Comparison of ENCODE assay signal across 25 cellular contexts in the genomic region with DNA sequence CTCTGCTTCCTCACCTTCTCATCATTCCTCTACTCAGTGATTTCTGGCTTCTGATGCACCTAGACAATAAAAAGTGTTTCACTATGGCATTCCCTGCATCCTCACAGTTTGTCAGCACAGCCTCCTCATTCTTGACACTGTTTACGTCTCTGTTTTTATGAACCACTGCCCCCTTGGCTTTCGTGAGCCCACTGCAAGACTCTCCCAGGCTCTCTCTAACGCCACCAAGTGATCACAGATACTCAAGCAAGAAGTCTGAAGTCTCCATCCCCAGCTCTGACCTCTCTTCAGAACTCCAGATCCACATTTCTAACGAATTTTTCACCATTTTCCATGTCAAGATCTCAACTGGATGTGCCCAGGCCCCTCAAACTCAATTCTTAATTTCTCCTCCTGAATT. TPM values are rescaled to one million over a fixed set of nuclear protein-coding genes. Genes with fewer than 3 reads are reported as not detected.
DNase-seq lines count a peak whose midpoint lies in the region; ATAC-seq and TF ChIP-seq lines count a peak whose summit lies in the region.
"Had no signal": no experiment of that assay in that cellular context is flagged by ENCODE, and none has a peak within 500 bp of the region (broad histone marks: within the 10 kb centered on the region; RNA-seq: fewer than 3 reads in every experiment).

No MANE protein-coding gene starts in this region.

- H3K4me1 Mint-ChIP-seq in WTC11 (peaks cover 9% of the 10 kb centered on the region), nephron progenitor cell (peaks cover 8% of the 10 kb centered on the region)
- H3K4me1 Mint-ChIP-seq: activated CD4-positive, alpha-beta T cell treated with anti-CD3 and anti-CD28 coated beads, Interleukin-2, amount 10 ng/mL, durations not matched to agents 7 days and 5 days; mesothelial cell of epicardium had no signal

- H3K4me1 ChIP-seq in DOHH2 (ENCODE audit: control insufficient read depth, low read length) (no peaks in the 10 kb centered on the region), HEK293 (ENCODE audit: control insufficient read depth, insufficient read depth, low read length) (no peaks in the 10 kb centered on the region)
- H3K4me1 ChIP-seq: body of pancreas had no signal

- H3K27me3 Mint-ChIP-seq in WTC11 (ENCODE audit: low read depth) (no peaks in the 10 kb centered on the region), nephron progenitor cell (ENCODE audit: low read depth, poor library complexity) (no peaks in the 10 kb centered on the region)

- H3K27ac Mint-ChIP-seq in WTC11 (no peak overlapping the region), nephron progenitor cell (peak overlapping the region; percentile 15)
- H3K27ac Mint-ChIP-seq in activated naive CD4-positive, alpha-beta T cell treated with anti-CD3 and anti-CD28 coated beads, Interleukin-2, amount 50 U/mL, for 72 hours, result no peak overlapping the region
- H3K27ac Mint-ChIP-seq: activated CD4-positive, alpha-beta T cell treated with anti-CD3 and anti-CD28 coated beads, Interleukin-2, amount 10 ng/mL, durations not matched to agents 7 days and 5 days; activated T-helper 2 cell treated with anti-CD3 and anti-CD28 coated beads, Interferon-gamma antibody, Interleukin-2, Interleukin-4, amounts not matched to agents 10 μg/mL and 5 μg/mL and 100 μg/mL, durations not matched to agents 14 hours and 24 hours and 36 hours; CD8-positive, alpha-beta T cell; mesothelial cell of epicardium; natural killer cell treated with Interleukin-12 subunit alpha and Interleukin-12 subunit beta and Interleukin-15 and Interleukin-18, amount 100 ng/mL, for 72 hours; stimulated activated naive B cell treated with anti-CD40 and anti-IgM and Interleukin-4, amounts not matched to agents 10 μg/mL and 1 μg/mL and 100 μg/mL, for 72 hours had no signal

- H3K27me3 ChIP-seq in DOHH2 (ENCODE audit: control insufficient read depth, low read length), result no peaks in the 10 kb centered on the region
- H3K27me3 ChIP-seq: body of pancreas had no signal

- no peak overlapping the region for H3K4me3 ChIP-seq in DOHH2 (ENCODE audit: low read length)
- H3K4me3 ChIP-seq in HEK293 (ENCODE audit: low read depth, low read length), result no peak overlapping the region
- H3K4me3 ChIP-seq: body of pancreas, coronary artery, thoracic aorta had no signal

- no peaks in the 10 kb centered on the region for H3K79me2 ChIP-seq in DOHH2 (ENCODE audit: control insufficient read depth, low read length)

- H3K27ac ChIP-seq in DOHH2 (ENCODE audit: low read depth, low read length), result no peak overlapping the region
- H3K27ac ChIP-seq in HEK293 (ENCODE audit: extremely low read depth, low read depth, low read length), result no peak overlapping the region
- H3K27ac ChIP-seq: body of pancreas, coronary artery, thoracic aorta had no signal

- TF ChIP-seq CTCF in DOHH2 (IDR thresholded peaks at IDR 0.05; ENCODE audit: low read depth, low read length, poor library complexity, severe bottlenecking) (peak; percentile 42), HEK293 (tag by site-specific recombination; IDR thresholded peaks at IDR 0.05) (peak; percentile 72), WTC11 (IDR thresholded peaks at IDR 0.05) (no peak), nephron progenitor cell (IDR thresholded peaks at IDR 0.05) (peak; percentile 20)

- H3K36me3 Mint-ChIP-seq in WTC11, result peaks cover 3% of the 10 kb centered on the region; the same call in 1 of the 2 replicates
- H3K36me3 Mint-ChIP-seq in nephron progenitor cell (ENCODE audit: low read depth), result peaks cover 31% of the 10 kb centered on the region
- H3K36me3 Mint-ChIP-seq in activated naive CD4-positive, alpha-beta T cell treated with anti-CD3 and anti-CD28 coated beads, Interleukin-2, amount 50 U/mL, for 72 hours, result peaks cover 0 to 4% of the 10 kb centered on the region in 2 donors
- H3K36me3 Mint-ChIP-seq: CD8-positive, alpha-beta T cell; natural killer cell treated with Interleukin-12 subunit alpha and Interleukin-12 subunit beta and Interleukin-15 and Interleukin-18, amount 100 ng/mL, for 72 hours had no signal

- no peaks in the 10 kb centered on the region for H3F3A ChIP-seq in DOHH2 (ENCODE audit: control insufficient read depth, insufficient read depth)

- H3K9me3 Mint-ChIP-seq in WTC11 (0 out of 2 replicates have a peak, but pooled peaks cover under 1% of the 10 kb centered on the region), nephron progenitor cell (peaks cover 5% of the 10 kb centered on the region)
- no peaks in the 10 kb centered on the region for H3K9me3 Mint-ChIP-seq in activated naive CD4-positive, alpha-beta T cell treated with anti-CD3 and anti-CD28 coated beads, Interleukin-2, amount 50 U/mL, for 72 hours
- H3K9me3 Mint-ChIP-seq: activated CD4-positive, alpha-beta T cell treated with anti-CD3 and anti-CD28 coated beads, Interleukin-2, amount 10 ng/mL, durations not matched to agents 7 days and 5 days; activated T-helper 2 cell treated with anti-CD3 and anti-CD28 coated beads, Interferon-gamma antibody, Interleukin-2, Interleukin-4, amounts not matched to agents 10 μg/mL and 5 μg/mL and 100 μg/mL, durations not matched to agents 14 hours and 24 hours and 36 hours; CD8-positive, alpha-beta T cell; mesothelial cell of epicardium; natural killer cell treated with Interleukin-12 subunit alpha and Interleukin-12 subunit beta and Interleukin-15 and Interleukin-18, amount 100 ng/mL, for 72 hours; stimulated activated naive B cell treated with anti-CD40 and anti-IgM and Interleukin-4, amounts not matched to agents 10 μg/mL and 1 μg/mL and 100 μg/mL, for 72 hours had no signal

- H3K4me3 Mint-ChIP-seq in WTC11, result no peak overlapping the region
- H3K4me3 Mint-ChIP-seq in nephron progenitor cell, result no peak overlapping the region
- H3K4me3 Mint-ChIP-seq: activated CD4-positive, alpha-beta T cell treated with anti-CD3 and anti-CD28 coated beads, Interleukin-2, amount 10 ng/mL, durations not matched to agents 7 days and 5 days; CD8-positive, alpha-beta T cell; mesothelial cell of epicardium; natural killer cell treated with Interleukin-12 subunit alpha and Interleukin-12 subunit beta and Interleukin-15 and Interleukin-18, amount 100 ng/mL, for 72 hours; stimulated activated naive B cell treated with anti-CD40 and anti-IgM and Interleukin-4, amounts not matched to agents 10 μg/mL and 1 μg/mL and 100 μg/mL, for 72 hours had no signal

- H3K36me3 ChIP-seq in DOHH2 (ENCODE audit: control insufficient read depth, low read length), result no peaks in the 10 kb centered on the region
- H3K36me3 ChIP-seq in HEK293 (ENCODE audit: control insufficient read depth in 2 of 2, insufficient read depth in 1 of 2, low read length in 2 of 2), result no peaks in the 10 kb centered on the region
- H3K36me3 ChIP-seq: thoracic aorta had no signal

- POLR2A ChIA-PET in HEK293 (lab: Yijun Ruan, JAX), result no interaction called here
- POLR2A ChIA-PET in WTC11 (lab: Charles Lee), result interaction anchor here (0.6 kb wide), 1 partner anchor 9 kb away, joined by 3 read pairs; the partner anchor contains the start of gene SLC16A9

- H3K4me2 ChIP-seq in DOHH2 (ENCODE audit: low read length), result no peak overlapping the region

- no peaks in the 10 kb centered on the region for H3K9me3 ChIP-seq in DOHH2 (ENCODE audit: control insufficient read depth, insufficient read depth, low read length)
- H3K9me3 ChIP-seq in HEK293 (ENCODE audit: control insufficient read depth, insufficient read depth, low read depth, low read length), result no peaks in the 10 kb centered on the region
- H3K9me3 ChIP-seq: body of pancreas, thoracic aorta had no signal

- no peaks in the 10 kb centered on the region for H4K20me1 ChIP-seq in DOHH2 (ENCODE audit: control insufficient read depth, insufficient read depth, low read depth, low read length)

- ATAC-seq in WTC11, result peak; percentile 99
- ATAC-seq in activated naive CD4-positive, alpha-beta T cell treated with anti-CD3 and anti-CD28 coated beads, Interleukin-2, amount 50 U/mL, for 72 hours, result no peak
- ATAC-seq: body of pancreas; CD8-positive, alpha-beta T cell; left colon; natural killer cell treated with Interleukin-12 subunit alpha and Interleukin-12 subunit beta and Interleukin-15 and Interleukin-18, amount 100 ng/mL, for 72 hours; stimulated activated naive B cell treated with anti-CD40 and anti-IgM and Interleukin-4, amounts not matched to agents 10 μg/mL and 1 μg/mL and 100 μg/mL, for 72 hours had no signal

- H3K9me2 ChIP-seq in DOHH2 (replicated peaks; ENCODE audit: control insufficient read depth, low read length), result no peaks in the 10 kb centered on the region

- DNase-seq in WTC11 (ENCODE audit: low spot score) (peak; percentile 23), nephron progenitor cell (no peak), DMS53 (lab: John Stamatoyannopoulos, UW) (no peak), GM03348 (ENCODE audit: low spot score) (no peak)
- DNase-seq in activated naive CD4-positive, alpha-beta T cell treated with anti-CD3 and anti-CD28 coated beads, Interleukin-2, amount 50 U/mL, for 72 hours (ENCODE audit: low spot score in 2 of 2), result no peak
- DNase-seq: activated CD4-positive, alpha-beta T cell treated with anti-CD3 and anti-CD28 coated beads, Interleukin-2, amount 10 ng/mL, durations not matched to agents 7 days and 5 days; activated CD8-positive, alpha-beta memory T cell treated with anti-CD3 and anti-CD28 coated beads, Interleukin-2, amount 50 U/mL, for 4 hours; body of pancreas; CD8-positive, alpha-beta T cell; EL; GOT3; left colon; SHP77; stimulated activated naive B cell treated with anti-CD40 and anti-IgM and Interleukin-4, amounts not matched to agents 10 μg/mL and 1 μg/mL and 100 μg/mL, for 72 hours had no signal

- CTCF ChIA-PET in HEK293 (lab: Yijun Ruan, JAX) (interaction anchor here (0.5 to 1.5 kb wide), 9 partner anchors 8 to 144 kb away, joined by 3 to 5 read pairs (median 3); partner anchors contain the start of gene SLC16A9), WTC11 (lab: Charles Lee) (interaction anchor here (0.8 to 2.5 kb wide), 14 partner anchors 9 to 132 kb away, joined by 3 to 15 read pairs (median 4); partner anchors contain the start of gene SLC16A9)

TF ChIP-seq in HEK293, 187 proteins besides CTCF, POLR2A, EP300 and RAD21 (continues in another document):
- TF ChIP-seq ZNF521 (tag by site-specific recombination; IDR thresholded peaks at IDR 0.05) (no peak), ZBTB8A (tag by site-specific recombination; IDR thresholded peaks at IDR 0.05) (no peak), ZSCAN16 (tag by site-specific recombination; IDR thresholded peaks at IDR 0.05) (no peak), GLI2 (tag by site-specific recombination; IDR thresholded peaks at IDR 0.05; ENCODE audit: borderline replicate concordance, low read depth) (no peak)

TF ChIP-seq in WTC11, 78 proteins besides CTCF, POLR2A, EP300 and RAD21:
- no peak for TF ChIP-seq ZNF219 (CRISPR knock-in tag; IDR thresholded peaks at IDR 0.05; ENCODE audit: borderline replicate concordance)
- TF ChIP-seq FOXK1 (CRISPR knock-in tag; IDR thresholded peaks at IDR 0.05), result 0 out of 2 replicates have a peak, but pooled peaks have one; percentile 9
- TF ChIP-seq JAZF1 (CRISPR knock-in tag; IDR thresholded peaks at IDR 0.05), result no peak

RNA-seq across cellular contexts. Expression of gene SLC16A9, which starts 8.9 kb away (rescaled TPM):
- 4.0 to 5.5 TPM (median 4.7 TPM) in 3 replicates for total RNA-seq in WTC11 (2021)
- 1 to 10 TPM in 1 of 2 donors, under 1 TPM in 1; 0.07 to 1.0 TPM for total RNA-seq in activated naive CD4-positive, alpha-beta T cell treated with anti-CD3 and anti-CD28 coated beads, Interleukin-2, amount 50 U/mL, for 72 hours
- total RNA-seq: CD8-positive, alpha-beta T cell; OCI-LY7 had no signal

RNA-seq across cellular contexts. Expression of gene MRLN, which starts 52.5 kb away (rescaled TPM):
- not detected in 3 replicates for total RNA-seq in WTC11 (2021)
- not detected for total RNA-seq in activated naive CD4-positive, alpha-beta T cell treated with anti-CD3 and anti-CD28 coated beads, Interleukin-2, amount 50 U/mL, for 72 hours
- total RNA-seq: activated CD4-positive, alpha-beta T cell treated with anti-CD3 and anti-CD28 coated beads, Interleukin-2, amount 10 ng/mL, durations not matched to agents 7 days and 5 days; activated T-helper 2 cell treated with anti-CD3 and anti-CD28 coated beads, Interferon-gamma antibody, Interleukin-2, Interleukin-4, amounts not matched to agents 10 μg/mL and 5 μg/mL and 100 μg/mL, durations not matched to agents 14 hours and 24 hours and 36 hours; body of pancreas; CD8-positive, alpha-beta T cell; fibroblast of lung; glomerular endothelial cell; left colon; mesothelial cell of epicardium; natural killer cell treated with Interleukin-12 subunit alpha and Interleukin-12 subunit beta and Interleukin-15 and Interleukin-18, amount 100 ng/mL, for 72 hours; OCI-LY7; T-helper 1 cell treated with Interleukin-12 subunit alpha and Interleukin-12 subunit beta and Interleukin-4 antibody, amounts not matched to agents 30 ng/mL and 1 ng/mL, for 36 hours; thoracic aorta had no signal
